Comparison of ENCODE assay signal across 1 cellular context in the genomic region with DNA sequence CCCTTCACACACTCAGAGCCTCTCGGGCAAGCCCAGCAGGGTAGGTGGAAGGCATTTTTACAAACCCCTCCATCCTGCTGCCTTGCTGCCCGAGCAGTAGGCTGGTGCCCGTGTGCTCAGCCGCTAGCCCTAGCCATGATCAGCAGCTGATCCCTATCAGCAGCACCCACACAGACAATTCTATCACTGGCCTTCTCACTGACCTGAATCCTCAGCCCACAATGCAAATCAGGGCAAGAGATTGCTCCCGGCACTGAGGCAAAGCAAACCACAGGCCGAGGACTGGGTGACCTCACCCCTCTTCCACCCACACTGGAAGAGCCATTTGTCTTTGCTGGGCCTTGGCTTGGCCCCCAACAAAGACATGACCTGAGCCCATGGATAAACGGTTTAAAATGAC.
TF ChIP-seq lines count a peak whose summit lies in the region.

No MANE protein-coding gene starts in this region.

TF ChIP-seq in HepG2, 621 proteins besides CTCF, POLR2A, EP300 and RAD21 (continued from another document):
- TF ChIP-seq, protein P1, sequence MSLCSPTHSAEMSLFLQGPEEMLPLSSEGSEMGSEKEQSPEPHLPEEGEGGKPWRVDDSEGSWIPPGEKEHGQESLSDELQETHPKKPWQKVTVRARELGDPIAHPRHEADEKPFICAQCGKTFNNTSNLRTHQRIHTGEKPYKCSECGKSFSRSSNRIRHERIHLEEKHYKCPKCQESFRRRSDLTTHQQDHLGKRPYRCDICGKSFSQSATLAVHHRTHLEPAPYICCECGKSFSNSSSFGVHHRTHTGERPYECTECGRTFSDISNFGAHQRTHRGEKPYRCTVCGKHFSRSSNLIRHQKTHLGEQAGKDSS (CRISPR knock-in tag; IDR thresholded peaks at IDR 0.05; ENCODE audit: borderline replicate concordance, low read depth) = peak; percentile 14; the same call in 1 of the 2 replicates
- TF ChIP-seq HDAC1 (CRISPR knock-in tag; IDR thresholded peaks at IDR 0.05) (peak; percentile 43; the same call in 1 of the 2 replicates), ARNTL (CRISPR knock-in tag; IDR thresholded peaks at IDR 0.05) (0 out of 2 replicates have a peak, but pooled peaks have one; percentile 34), NR2F6 (IDR thresholded peaks at IDR 0.05) (no peak), NR2F6 (CRISPR knock-in tag; IDR thresholded peaks at IDR 0.05) (no peak), SALL1 (CRISPR knock-in tag; IDR thresholded peaks at IDR 0.05) (0 out of 2 replicates have a peak, but pooled peaks have one; percentile 18), NFATC3 (CRISPR knock-in tag; IDR thresholded peaks at IDR 0.05) (no peak), ZNF782 (CRISPR knock-in tag; IDR thresholded peaks at IDR 0.05; ENCODE audit: borderline replicate concordance) (0 out of 2 replicates have a peak, but pooled peaks have one; percentile 50), SOX5 (CRISPR knock-in tag; IDR thresholded peaks at IDR 0.05; ENCODE audit: borderline replicate concordance) (0 out of 2 replicates have a peak, but pooled peaks have one; percentile 19), ZNF333 (CRISPR knock-in tag; IDR thresholded peaks at IDR 0.05; ENCODE audit: borderline replicate concordance) (no peak), TAF1 (CRISPR knock-in tag; IDR thresholded peaks at IDR 0.05) (peak; percentile 35; the same call in 1 of the 2 replicates), IRF2 (CRISPR knock-in tag; IDR thresholded peaks at IDR 0.05) (no peak), POGZ (CRISPR knock-in tag; IDR thresholded peaks at IDR 0.05) (peak; percentile 19; the same call in 1 of the 2 replicates), ZFAT (CRISPR knock-in tag; conservative IDR thresholded peaks at IDR 0.05) (no peak), SOX13 (IDR thresholded peaks at IDR 0.05) (no peak), SOX13 (CRISPR knock-in tag; conservative IDR thresholded peaks at IDR 0.05 in 1 of 2, IDR thresholded peaks at IDR 0.05 in 1 of 2) (peak in 1 of 2 experiments; percentile 6; a peak in 1 of 4 replicates), ZNF644 (CRISPR knock-in tag; IDR thresholded peaks at IDR 0.05; ENCODE audit: low read depth) (peak; percentile 40; the same call in 1 of the 2 replicates), JUN (CRISPR knock-in tag; IDR thresholded peaks at IDR 0.05) (peak; percentile 71; the same call in 1 of the 2 replicates), PHB2 (IDR thresholded peaks at IDR 0.05; ENCODE audit: partially characterized antibody) (no peak)
- TF ChIP-seq, protein P2, sequence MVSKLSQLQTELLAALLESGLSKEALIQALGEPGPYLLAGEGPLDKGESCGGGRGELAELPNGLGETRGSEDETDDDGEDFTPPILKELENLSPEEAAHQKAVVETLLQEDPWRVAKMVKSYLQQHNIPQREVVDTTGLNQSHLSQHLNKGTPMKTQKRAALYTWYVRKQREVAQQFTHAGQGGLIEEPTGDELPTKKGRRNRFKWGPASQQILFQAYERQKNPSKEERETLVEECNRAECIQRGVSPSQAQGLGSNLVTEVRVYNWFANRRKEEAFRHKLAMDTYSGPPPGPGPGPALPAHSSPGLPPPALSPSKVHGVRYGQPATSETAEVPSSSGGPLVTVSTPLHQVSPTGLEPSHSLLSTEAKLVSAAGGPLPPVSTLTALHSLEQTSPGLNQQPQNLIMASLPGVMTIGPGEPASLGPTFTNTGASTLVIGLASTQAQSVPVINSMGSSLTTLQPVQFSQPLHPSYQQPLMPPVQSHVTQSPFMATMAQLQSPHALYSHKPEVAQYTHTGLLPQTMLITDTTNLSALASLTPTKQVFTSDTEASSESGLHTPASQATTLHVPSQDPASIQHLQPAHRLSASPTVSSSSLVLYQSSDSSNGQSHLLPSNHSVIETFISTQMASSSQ (IDR thresholded peaks at IDR 0.05; ENCODE audit: low read depth) = no peak
- TF ChIP-seq, protein P2 (CRISPR knock-in tag; IDR thresholded peaks at IDR 0.05; ENCODE audit: borderline replicate concordance) = 0 out of 2 replicates have a peak, but pooled peaks have one; percentile 36
- TF ChIP-seq, protein P3, sequence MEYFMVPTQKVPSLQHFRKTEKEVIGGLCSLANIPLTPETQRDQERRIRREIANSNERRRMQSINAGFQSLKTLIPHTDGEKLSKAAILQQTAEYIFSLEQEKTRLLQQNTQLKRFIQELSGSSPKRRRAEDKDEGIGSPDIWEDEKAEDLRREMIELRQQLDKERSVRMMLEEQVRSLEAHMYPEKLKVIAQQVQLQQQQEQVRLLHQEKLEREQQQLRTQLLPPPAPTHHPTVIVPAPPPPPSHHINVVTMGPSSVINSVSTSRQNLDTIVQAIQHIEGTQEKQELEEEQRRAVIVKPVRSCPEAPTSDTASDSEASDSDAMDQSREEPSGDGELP (IDR thresholded peaks at IDR 0.05; ENCODE audit: borderline replicate concordance, low read depth) = peak; percentile 34; the same call in 1 of the 2 replicates
- TF ChIP-seq, protein P4, sequence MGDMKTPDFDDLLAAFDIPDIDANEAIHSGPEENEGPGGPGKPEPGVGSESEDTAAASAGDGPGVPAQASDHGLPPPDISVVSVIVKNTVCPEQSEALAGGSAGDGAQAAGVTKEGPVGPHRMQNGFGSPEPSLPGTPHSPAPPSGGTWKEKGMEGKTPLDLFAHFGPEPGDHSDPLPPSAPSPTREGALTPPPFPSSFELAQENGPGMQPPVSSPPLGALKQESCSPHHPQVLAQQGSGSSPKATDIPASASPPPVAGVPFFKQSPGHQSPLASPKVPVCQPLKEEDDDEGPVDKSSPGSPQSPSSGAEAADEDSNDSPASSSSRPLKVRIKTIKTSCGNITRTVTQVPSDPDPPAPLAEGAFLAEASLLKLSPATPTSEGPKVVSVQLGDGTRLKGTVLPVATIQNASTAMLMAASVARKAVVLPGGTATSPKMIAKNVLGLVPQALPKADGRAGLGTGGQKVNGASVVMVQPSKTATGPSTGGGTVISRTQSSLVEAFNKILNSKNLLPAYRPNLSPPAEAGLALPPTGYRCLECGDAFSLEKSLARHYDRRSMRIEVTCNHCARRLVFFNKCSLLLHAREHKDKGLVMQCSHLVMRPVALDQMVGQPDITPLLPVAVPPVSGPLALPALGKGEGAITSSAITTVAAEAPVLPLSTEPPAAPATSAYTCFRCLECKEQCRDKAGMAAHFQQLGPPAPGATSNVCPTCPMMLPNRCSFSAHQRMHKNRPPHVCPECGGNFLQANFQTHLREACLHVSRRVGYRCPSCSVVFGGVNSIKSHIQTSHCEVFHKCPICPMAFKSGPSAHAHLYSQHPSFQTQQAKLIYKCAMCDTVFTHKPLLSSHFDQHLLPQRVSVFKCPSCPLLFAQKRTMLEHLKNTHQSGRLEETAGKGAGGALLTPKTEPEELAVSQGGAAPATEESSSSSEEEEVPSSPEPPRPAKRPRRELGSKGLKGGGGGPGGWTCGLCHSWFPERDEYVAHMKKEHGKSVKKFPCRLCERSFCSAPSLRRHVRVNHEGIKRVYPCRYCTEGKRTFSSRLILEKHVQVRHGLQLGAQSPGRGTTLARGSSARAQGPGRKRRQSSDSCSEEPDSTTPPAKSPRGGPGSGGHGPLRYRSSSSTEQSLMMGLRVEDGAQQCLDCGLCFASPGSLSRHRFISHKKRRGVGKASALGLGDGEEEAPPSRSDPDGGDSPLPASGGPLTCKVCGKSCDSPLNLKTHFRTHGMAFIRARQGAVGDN (CRISPR knock-in tag; IDR thresholded peaks at IDR 0.05) = peak; percentile 40; the same call in 1 of the 2 replicates
- TF ChIP-seq, protein P5, sequence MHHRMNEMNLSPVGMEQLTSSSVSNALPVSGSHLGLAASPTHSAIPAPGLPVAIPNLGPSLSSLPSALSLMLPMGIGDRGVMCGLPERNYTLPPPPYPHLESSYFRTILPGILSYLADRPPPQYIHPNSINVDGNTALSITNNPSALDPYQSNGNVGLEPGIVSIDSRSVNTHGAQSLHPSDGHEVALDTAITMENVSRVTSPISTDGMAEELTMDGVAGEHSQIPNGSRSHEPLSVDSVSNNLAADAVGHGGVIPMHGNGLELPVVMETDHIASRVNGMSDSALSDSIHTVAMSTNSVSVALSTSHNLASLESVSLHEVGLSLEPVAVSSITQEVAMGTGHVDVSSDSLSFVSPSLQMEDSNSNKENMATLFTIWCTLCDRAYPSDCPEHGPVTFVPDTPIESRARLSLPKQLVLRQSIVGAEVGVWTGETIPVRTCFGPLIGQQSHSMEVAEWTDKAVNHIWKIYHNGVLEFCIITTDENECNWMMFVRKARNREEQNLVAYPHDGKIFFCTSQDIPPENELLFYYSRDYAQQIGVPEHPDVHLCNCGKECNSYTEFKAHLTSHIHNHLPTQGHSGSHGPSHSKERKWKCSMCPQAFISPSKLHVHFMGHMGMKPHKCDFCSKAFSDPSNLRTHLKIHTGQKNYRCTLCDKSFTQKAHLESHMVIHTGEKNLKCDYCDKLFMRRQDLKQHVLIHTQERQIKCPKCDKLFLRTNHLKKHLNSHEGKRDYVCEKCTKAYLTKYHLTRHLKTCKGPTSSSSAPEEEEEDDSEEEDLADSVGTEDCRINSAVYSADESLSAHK (CRISPR knock-in tag; IDR thresholded peaks at IDR 0.05; ENCODE audit: borderline replicate concordance) = no peak
- TF ChIP-seq, protein P6, sequence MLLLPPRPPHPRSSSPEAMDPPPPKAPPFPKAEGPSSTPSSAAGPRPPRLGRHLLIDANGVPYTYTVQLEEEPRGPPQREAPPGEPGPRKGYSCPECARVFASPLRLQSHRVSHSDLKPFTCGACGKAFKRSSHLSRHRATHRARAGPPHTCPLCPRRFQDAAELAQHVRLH (CRISPR knock-in tag; IDR thresholded peaks at IDR 0.05; ENCODE audit: borderline replicate concordance, low read depth) = 0 out of 2 replicates have a peak, but pooled peaks have one; percentile 29
- TF ChIP-seq, protein P7, sequence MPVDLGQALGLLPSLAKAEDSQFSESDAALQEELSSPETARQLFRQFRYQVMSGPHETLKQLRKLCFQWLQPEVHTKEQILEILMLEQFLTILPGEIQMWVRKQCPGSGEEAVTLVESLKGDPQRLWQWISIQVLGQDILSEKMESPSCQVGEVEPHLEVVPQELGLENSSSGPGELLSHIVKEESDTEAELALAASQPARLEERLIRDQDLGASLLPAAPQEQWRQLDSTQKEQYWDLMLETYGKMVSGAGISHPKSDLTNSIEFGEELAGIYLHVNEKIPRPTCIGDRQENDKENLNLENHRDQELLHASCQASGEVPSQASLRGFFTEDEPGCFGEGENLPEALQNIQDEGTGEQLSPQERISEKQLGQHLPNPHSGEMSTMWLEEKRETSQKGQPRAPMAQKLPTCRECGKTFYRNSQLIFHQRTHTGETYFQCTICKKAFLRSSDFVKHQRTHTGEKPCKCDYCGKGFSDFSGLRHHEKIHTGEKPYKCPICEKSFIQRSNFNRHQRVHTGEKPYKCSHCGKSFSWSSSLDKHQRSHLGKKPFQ (CRISPR knock-in tag; IDR thresholded peaks at IDR 0.05; ENCODE audit: insufficient replicate concordance) = peak; percentile 10
